ENCODE assay signal across 1 cellular context in the genomic region with DNA sequence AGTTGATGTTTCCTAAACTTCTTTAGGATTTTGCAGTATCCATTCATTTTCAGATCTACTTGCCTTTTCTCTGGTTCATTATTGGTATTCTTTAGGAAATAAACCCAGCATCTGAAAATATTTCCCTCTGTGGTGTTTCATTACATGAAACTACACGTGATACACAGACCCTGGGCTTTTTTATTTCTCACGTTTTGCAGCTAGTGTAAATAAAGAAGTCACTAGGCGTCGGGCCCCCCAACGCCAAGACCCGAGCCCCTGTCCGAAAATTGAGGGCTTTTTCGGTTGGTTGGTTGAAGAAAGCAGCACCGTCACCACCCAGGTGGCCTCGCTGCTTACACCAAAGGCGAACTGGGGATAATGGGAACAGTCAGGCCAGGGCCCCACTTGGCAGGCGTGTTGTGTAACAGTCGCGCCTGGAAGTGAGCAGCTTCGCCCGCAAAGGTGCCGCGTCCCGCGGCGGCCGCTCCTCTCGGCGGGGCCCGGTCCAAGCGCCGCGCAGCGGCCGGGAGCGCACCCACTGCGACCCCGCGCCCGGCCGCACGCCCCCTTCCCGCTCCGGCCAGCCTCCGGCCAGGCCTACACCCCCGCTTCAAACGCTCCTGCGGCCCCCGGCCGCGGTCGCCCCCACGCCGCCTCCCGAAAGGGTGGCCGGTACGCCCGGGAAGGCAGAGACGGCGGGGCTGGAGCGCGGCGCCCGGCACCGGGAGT.
A peak's percentile ranks its signal among the peaks of the same experiment; 100 is the strongest.
TF ChIP-seq lines count a peak whose summit lies in the region.

No MANE protein-coding gene starts in this region.

TF ChIP-seq in HEK293, 187 proteins besides CTCF, POLR2A, EP300 and RAD21 (continued from another document and continues in another):
- TF ChIP-seq, protein P1, sequence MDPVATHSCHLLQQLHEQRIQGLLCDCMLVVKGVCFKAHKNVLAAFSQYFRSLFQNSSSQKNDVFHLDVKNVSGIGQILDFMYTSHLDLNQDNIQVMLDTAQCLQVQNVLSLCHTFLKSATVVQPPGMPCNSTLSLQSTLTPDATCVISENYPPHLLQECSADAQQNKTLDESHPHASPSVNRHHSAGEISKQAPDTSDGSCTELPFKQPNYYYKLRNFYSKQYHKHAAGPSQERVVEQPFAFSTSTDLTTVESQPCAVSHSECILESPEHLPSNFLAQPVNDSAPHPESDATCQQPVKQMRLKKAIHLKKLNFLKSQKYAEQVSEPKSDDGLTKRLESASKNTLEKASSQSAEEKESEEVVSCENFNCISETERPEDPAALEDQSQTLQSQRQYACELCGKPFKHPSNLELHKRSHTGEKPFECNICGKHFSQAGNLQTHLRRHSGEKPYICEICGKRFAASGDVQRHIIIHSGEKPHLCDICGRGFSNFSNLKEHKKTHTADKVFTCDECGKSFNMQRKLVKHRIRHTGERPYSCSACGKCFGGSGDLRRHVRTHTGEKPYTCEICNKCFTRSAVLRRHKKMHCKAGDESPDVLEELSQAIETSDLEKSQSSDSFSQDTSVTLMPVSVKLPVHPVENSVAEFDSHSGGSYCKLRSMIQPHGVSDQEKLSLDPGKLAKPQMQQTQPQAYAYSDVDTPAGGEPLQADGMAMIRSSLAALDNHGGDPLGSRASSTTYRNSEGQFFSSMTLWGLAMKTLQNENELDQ (tag by site-specific recombination; IDR thresholded peaks at IDR 0.05; ENCODE audit: low read depth), result no peak
- TF ChIP-seq ZNF521 (tag by site-specific recombination; IDR thresholded peaks at IDR 0.05) (no peak), EGR2 (tag by site-specific recombination; IDR thresholded peaks at IDR 0.05; ENCODE audit: low read depth) (no peak), ZNF610 (tag by site-specific recombination; IDR thresholded peaks at IDR 0.05; ENCODE audit: borderline replicate concordance) (no peak), ZNF837 (tag by site-specific recombination; IDR thresholded peaks at IDR 0.05) (no peak), ZXDB (tag by site-specific recombination; IDR thresholded peaks at IDR 0.05) (no peak), OVOL3 (tag by site-specific recombination; IDR thresholded peaks at IDR 0.05) (no peak), ZBTB20 (tag by site-specific recombination; IDR thresholded peaks at IDR 0.05) (peak; percentile 36; the same call in 1 of the 2 replicates), ZBTB48 (tag by site-specific recombination; IDR thresholded peaks at IDR 0.05) (no peak), ZNF776 (tag by site-specific recombination; IDR thresholded peaks at IDR 0.05; ENCODE audit: borderline replicate concordance) (no peak), ZNF48 (tag by site-specific recombination; IDR thresholded peaks at IDR 0.05) (no peak), ZNF501 (tag by site-specific recombination; IDR thresholded peaks at IDR 0.05) (peak; percentile 61; the same call in 1 of the 2 replicates), ZNF777 (tag by site-specific recombination; IDR thresholded peaks at IDR 0.05; ENCODE audit: borderline replicate concordance) (no peak), GFI1B (tag by site-specific recombination; IDR thresholded peaks at IDR 0.05) (no peak), YY1 (tag by site-specific recombination; IDR thresholded peaks at IDR 0.05) (no peak), ZNF544 (tag by site-specific recombination; IDR thresholded peaks at IDR 0.05) (no peak), ZNF701 (tag by site-specific recombination; IDR thresholded peaks at IDR 0.05) (no peak), ZNF423 (tag by site-specific recombination; IDR thresholded peaks at IDR 0.05) (no peak), BCL11B (tag by site-specific recombination; IDR thresholded peaks at IDR 0.05; ENCODE audit: low read depth) (no peak), ZNF621 (tag by site-specific recombination; IDR thresholded peaks at IDR 0.05) (no peak), ZNF292 (tag by site-specific recombination; IDR thresholded peaks at IDR 0.05; ENCODE audit: borderline replicate concordance, low read depth) (no peak), ZNF214 (tag by site-specific recombination; IDR thresholded peaks at IDR 0.05; ENCODE audit: borderline replicate concordance) (no peak), SP3 (tag by site-specific recombination; IDR thresholded peaks at IDR 0.05) (no peak), ZNF133 (tag by site-specific recombination; IDR thresholded peaks at IDR 0.05) (no peak), ZNF155 (tag by site-specific recombination; IDR thresholded peaks at IDR 0.05) (no peak), ZNF335 (tag by site-specific recombination; conservative IDR thresholded peaks at IDR 0.05) (peak; percentile 47; the same call in 1 of the 2 replicates), BCL11A (tag by site-specific recombination; IDR thresholded peaks at IDR 0.05; ENCODE audit: low read depth) (no peak), GLI2 (tag by site-specific recombination; IDR thresholded peaks at IDR 0.05; ENCODE audit: borderline replicate concordance, low read depth) (no peak), MZF1 (tag by site-specific recombination; IDR thresholded peaks at IDR 0.05; ENCODE audit: borderline replicate concordance) (no peak), ZNF626 (tag by site-specific recombination; IDR thresholded peaks at IDR 0.05) (no peak), ZNF514 (tag by site-specific recombination; IDR thresholded peaks at IDR 0.05) (no peak), ZNF747 (tag by site-specific recombination; IDR thresholded peaks at IDR 0.05) (no peak), ZFP69B (tag by site-specific recombination; IDR thresholded peaks at IDR 0.05) (peak; percentile 69), ZNF211 (tag by site-specific recombination; IDR thresholded peaks at IDR 0.05; ENCODE audit: low read depth) (no peak), ZNF549 (tag by site-specific recombination; IDR thresholded peaks at IDR 0.05) (no peak), ZNF560 (tag by site-specific recombination; IDR thresholded peaks at IDR 0.05; ENCODE audit: borderline replicate concordance) (no peak), ZNF792 (tag by site-specific recombination; IDR thresholded peaks at IDR 0.05) (no peak)
- TF ChIP-seq, protein P2, sequence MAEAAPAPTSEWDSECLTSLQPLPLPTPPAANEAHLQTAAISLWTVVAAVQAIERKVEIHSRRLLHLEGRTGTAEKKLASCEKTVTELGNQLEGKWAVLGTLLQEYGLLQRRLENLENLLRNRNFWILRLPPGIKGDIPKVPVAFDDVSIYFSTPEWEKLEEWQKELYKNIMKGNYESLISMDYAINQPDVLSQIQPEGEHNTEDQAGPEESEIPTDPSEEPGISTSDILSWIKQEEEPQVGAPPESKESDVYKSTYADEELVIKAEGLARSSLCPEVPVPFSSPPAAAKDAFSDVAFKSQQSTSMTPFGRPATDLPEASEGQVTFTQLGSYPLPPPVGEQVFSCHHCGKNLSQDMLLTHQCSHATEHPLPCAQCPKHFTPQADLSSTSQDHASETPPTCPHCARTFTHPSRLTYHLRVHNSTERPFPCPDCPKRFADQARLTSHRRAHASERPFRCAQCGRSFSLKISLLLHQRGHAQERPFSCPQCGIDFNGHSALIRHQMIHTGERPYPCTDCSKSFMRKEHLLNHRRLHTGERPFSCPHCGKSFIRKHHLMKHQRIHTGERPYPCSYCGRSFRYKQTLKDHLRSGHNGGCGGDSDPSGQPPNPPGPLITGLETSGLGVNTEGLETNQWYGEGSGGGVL (tag by site-specific recombination; IDR thresholded peaks at IDR 0.05), result no peak
- TF ChIP-seq, protein P3, sequence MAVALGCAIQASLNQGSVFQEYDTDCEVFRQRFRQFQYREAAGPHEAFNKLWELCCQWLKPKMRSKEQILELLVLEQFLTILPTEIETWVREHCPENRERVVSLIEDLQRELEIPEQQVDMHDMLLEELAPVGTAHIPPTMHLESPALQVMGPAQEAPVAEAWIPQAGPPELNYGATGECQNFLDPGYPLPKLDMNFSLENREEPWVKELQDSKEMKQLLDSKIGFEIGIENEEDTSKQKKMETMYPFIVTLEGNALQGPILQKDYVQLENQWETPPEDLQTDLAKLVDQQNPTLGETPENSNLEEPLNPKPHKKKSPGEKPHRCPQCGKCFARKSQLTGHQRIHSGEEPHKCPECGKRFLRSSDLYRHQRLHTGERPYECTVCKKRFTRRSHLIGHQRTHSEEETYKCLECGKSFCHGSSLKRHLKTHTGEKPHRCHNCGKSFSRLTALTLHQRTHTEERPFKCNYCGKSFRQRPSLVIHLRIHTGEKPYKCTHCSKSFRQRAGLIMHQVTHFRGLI (tag by site-specific recombination; IDR thresholded peaks at IDR 0.05), result no peak
- TF ChIP-seq, protein P4, sequence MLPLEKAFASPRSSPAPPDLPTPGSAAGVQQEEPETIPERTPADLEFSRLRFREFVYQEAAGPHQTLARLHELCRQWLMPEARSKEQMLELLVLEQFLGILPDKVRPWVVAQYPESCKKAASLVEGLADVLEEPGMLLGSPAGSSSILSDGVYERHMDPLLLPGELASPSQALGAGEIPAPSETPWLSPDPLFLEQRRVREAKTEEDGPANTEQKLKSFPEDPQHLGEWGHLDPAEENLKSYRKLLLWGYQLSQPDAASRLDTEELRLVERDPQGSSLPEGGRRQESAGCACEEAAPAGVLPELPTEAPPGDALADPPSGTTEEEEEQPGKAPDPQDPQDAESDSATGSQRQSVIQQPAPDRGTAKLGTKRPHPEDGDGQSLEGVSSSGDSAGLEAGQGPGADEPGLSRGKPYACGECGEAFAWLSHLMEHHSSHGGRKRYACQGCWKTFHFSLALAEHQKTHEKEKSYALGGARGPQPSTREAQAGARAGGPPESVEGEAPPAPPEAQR (tag by site-specific recombination; IDR thresholded peaks at IDR 0.05), result no peak
- TF ChIP-seq, protein P5, sequence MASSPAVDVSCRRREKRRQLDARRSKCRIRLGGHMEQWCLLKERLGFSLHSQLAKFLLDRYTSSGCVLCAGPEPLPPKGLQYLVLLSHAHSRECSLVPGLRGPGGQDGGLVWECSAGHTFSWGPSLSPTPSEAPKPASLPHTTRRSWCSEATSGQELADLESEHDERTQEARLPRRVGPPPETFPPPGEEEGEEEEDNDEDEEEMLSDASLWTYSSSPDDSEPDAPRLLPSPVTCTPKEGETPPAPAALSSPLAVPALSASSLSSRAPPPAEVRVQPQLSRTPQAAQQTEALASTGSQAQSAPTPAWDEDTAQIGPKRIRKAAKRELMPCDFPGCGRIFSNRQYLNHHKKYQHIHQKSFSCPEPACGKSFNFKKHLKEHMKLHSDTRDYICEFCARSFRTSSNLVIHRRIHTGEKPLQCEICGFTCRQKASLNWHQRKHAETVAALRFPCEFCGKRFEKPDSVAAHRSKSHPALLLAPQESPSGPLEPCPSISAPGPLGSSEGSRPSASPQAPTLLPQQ (tag by site-specific recombination; IDR thresholded peaks at IDR 0.05), result peak; percentile 77
- TF ChIP-seq, protein P6, sequence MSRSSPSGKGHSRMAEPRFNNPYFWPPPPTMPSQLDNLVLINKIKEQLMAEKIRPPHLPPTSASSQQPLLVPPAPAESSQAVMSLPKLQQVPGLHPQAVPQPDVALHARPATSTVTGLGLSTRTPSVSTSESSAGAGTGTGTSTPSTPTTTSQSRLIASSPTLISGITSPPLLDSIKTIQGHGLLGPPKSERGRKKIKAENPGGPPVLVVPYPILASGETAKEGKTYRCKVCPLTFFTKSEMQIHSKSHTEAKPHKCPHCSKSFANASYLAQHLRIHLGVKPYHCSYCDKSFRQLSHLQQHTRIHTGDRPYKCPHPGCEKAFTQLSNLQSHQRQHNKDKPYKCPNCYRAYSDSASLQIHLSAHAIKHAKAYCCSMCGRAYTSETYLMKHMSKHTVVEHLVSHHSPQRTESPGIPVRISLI (tag by site-specific recombination; IDR thresholded peaks at IDR 0.05), result no peak; the same call in 1 of the 2 replicates
- TF ChIP-seq, protein P7, sequence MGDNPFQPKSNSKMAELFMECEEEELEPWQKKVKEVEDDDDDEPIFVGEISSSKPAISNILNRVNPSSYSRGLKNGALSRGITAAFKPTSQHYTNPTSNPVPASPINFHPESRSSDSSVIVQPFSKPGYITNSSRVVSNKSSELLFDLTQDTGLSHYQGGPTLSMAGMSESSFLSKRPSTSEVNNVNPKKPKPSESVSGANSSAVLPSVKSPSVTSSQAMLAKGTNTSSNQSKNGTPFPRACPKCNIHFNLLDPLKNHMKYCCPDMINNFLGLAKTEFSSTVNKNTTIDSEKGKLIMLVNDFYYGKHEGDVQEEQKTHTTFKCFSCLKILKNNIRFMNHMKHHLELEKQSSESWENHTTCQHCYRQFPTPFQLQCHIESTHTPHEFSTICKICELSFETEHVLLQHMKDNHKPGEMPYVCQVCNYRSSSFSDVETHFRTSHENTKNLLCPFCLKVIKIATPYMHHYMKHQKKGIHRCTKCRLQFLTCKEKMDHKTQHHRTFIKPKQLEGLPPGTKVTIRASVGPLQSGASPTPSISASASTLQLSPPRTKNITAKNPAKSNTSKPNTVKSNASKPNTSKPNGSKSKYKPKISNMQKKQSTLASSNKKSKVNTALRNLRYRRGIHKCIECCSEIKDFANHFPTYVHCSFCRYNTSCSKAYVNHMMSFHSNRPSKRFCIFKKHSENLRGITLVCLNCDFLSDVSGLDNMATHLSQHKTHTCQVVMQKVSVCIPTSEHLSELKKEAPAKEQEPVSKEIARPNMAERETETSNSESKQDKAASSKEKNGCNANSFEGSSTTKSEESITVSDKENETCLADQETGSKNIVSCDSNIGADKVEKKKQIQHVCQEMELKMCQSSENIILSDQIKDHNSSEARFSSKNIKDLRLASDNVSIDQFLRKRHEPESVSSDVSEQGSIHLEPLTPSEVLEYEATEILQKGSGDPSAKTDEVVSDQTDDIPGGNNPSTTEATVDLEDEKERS (tag by site-specific recombination; IDR thresholded peaks at IDR 0.05), result no peak
- TF ChIP-seq, protein P8, sequence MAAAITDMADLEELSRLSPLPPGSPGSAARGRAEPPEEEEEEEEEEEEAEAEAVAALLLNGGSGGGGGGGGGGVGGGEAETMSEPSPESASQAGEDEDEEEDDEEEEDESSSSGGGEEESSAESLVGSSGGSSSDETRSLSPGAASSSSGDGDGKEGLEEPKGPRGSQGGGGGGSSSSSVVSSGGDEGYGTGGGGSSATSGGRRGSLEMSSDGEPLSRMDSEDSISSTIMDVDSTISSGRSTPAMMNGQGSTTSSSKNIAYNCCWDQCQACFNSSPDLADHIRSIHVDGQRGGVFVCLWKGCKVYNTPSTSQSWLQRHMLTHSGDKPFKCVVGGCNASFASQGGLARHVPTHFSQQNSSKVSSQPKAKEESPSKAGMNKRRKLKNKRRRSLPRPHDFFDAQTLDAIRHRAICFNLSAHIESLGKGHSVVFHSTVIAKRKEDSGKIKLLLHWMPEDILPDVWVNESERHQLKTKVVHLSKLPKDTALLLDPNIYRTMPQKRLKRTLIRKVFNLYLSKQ (tag by site-specific recombination; IDR thresholded peaks at IDR 0.05; ENCODE audit: borderline replicate concordance), result no peak
- TF ChIP-seq, protein P9, sequence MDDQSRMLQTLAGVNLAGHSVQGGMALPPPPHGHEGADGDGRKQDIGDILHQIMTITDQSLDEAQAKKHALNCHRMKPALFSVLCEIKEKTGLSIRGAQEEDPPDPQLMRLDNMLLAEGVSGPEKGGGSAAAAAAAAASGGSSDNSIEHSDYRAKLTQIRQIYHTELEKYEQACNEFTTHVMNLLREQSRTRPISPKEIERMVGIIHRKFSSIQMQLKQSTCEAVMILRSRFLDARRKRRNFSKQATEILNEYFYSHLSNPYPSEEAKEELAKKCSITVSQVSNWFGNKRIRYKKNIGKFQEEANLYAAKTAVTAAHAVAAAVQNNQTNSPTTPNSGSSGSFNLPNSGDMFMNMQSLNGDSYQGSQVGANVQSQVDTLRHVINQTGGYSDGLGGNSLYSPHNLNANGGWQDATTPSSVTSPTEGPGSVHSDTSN (CRISPR knock-in tag; IDR thresholded peaks at IDR 0.05), result no peak
- TF ChIP-seq, protein P10, sequence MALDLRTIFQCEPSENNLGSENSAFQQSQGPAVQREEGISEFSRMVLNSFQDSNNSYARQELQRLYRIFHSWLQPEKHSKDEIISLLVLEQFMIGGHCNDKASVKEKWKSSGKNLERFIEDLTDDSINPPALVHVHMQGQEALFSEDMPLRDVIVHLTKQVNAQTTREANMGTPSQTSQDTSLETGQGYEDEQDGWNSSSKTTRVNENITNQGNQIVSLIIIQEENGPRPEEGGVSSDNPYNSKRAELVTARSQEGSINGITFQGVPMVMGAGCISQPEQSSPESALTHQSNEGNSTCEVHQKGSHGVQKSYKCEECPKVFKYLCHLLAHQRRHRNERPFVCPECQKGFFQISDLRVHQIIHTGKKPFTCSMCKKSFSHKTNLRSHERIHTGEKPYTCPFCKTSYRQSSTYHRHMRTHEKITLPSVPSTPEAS (tag by site-specific recombination; IDR thresholded peaks at IDR 0.05), result no peak
